In genomic region chr3:155394240-155394639, GRCh38 we compare ENCODE assay signal across 28 cellular contexts.
"Had no signal": no experiment of that assay in that cellular context is flagged by ENCODE, and none has a peak within 500 bp of the region (broad histone marks: within the 10 kb centered on the region; RNA-seq: fewer than 3 reads in every experiment).

No MANE protein-coding gene starts in this region.

- H3K9ac ChIP-seq: neural progenitor cell, parathyroid adenoma had no signal

- H2AFZ ChIP-seq: neural progenitor cell, parathyroid adenoma had no signal

- H3K4me2 ChIP-seq: neural progenitor cell, smooth muscle cell had no signal

- H3K4me3 ChIP-seq: neural progenitor cell, ovary, psoas muscle, skin epidermis, smooth muscle cell, spleen, suprapubic skin, testis, tibial artery, transverse colon, upper lobe of right lung, uterus had no signal

- H3K27me3 ChIP-seq: neural progenitor cell, ovary, spleen, suprapubic skin, testis, tibial artery, transverse colon, upper lobe of right lung, uterus had no signal

- H3K79me2 ChIP-seq: parathyroid adenoma had no signal

- H3K36me3 ChIP-seq: neural progenitor cell, ovary, spleen, suprapubic skin, tibial artery, transverse colon, upper lobe of right lung, uterus had no signal

- DNase-seq: natural killer cell; occipital lobe; ovary; posterior cingulate gyrus; psoas muscle; right cardiac atrium; spleen; stimulated activated CD4-positive, alpha-beta T cell treated with anti-CD3 and anti-CD28 coated beads, Interleukin-12 subunit alpha, Interleukin-12 subunit beta, amount 100 ng/mL, for 4 hours; stimulated activated CD4-positive, alpha-beta T cell treated with anti-CD3 and anti-CD28 coated beads, Interleukin-1b, Interleukin-23, amount 100 ng/mL, for 48 hours; stimulated activated CD4-positive, alpha-beta T cell treated with anti-CD3 and anti-CD28 coated beads, Interleukin-4, amount 100 ng/mL, for 1 hour; stimulated activated CD4-positive, alpha-beta T cell treated with anti-CD3 and anti-CD28 coated beads, Interleukin-4, amount 100 ng/mL, for 4 hours; stimulated activated CD8-positive, alpha-beta memory T cell treated with anti-CD3 and anti-CD28 coated beads, Interleukin-4, amount 100 ng/mL, for 48 hours; stimulated activated naive CD4-positive, alpha-beta T cell; stimulated activated naive CD8-positive, alpha-beta T cell treated with anti-CD3 and anti-CD28 coated beads, Interleukin-15, amount 100 ng/mL, for 72 hours; stimulated activated naive CD8-positive, alpha-beta T cell treated with anti-CD3 and anti-CD28 coated beads, Interleukin-15, Interleukin-2, amounts not matched to agents 100 U/mL and 50 U/mL, for 24 hours; substantia nigra; testis; tibial artery; transverse colon; upper lobe of right lung; uterus had no signal

- H3K9me3 ChIP-seq: ovary, psoas muscle, suprapubic skin, testis, tibial artery, upper lobe of right lung, uterus had no signal

- ATAC-seq: natural killer cell; psoas muscle; right cardiac atrium; sciatic nerve; stimulated activated memory B cell treated with anti-CD40 and anti-IgM and Interleukin-4, amounts not matched to agents 10 μg/mL and 1 μg/mL and 100 μg/mL, for 72 hours; stimulated activated naive CD8-positive, alpha-beta T cell treated with anti-CD3 and anti-CD28 coated beads, Interleukin-15, amount 100 ng/mL, for 72 hours; stimulated activated naive CD8-positive, alpha-beta T cell treated with anti-CD3 and anti-CD28 coated beads, Interleukin-15, Interleukin-2, amounts not matched to agents 100 U/mL and 50 U/mL, for 24 hours; upper lobe of right lung had no signal

- H3K27ac ChIP-seq: neural progenitor cell, ovary, parathyroid adenoma, psoas muscle, skin epidermis, spleen, suprapubic skin, testis, tibial artery, transverse colon, upper lobe of right lung, uterus had no signal

- H3K4me1 ChIP-seq: spleen, testis, uterus had no signal
